Comparison of ENCODE assay signal across 1 cellular context in genomic region chr18:25111382-25112070, GRCh38.
TF ChIP-seq lines count a peak whose summit lies in the region.

No MANE protein-coding gene starts in this region.

TF ChIP-seq in IMR-90, 13 proteins besides CTCF, POLR2A, EP300 and RAD21:
- no peak for TF ChIP-seq FOS (IDR thresholded peaks at IDR 0.05; ENCODE audit: low read depth, low read length)
- no peak for TF ChIP-seq ELK1 (IDR thresholded peaks at IDR 0.05; ENCODE audit: borderline replicate concordance, low read depth, low read length)
- TF ChIP-seq MXI1 (IDR thresholded peaks at IDR 0.05; ENCODE audit: borderline replicate concordance, low read depth, low read length): no peak
- TF ChIP-seq NFE2L2 (IDR thresholded peaks at IDR 0.05; ENCODE audit: low read depth, low read length): no peak
- TF ChIP-seq RFX5 (IDR thresholded peaks at IDR 0.05; ENCODE audit: low read depth, low read length): no peak
- TF ChIP-seq BHLHE40 (IDR thresholded peaks at IDR 0.05; ENCODE audit: low read depth, low read length): no peak
- no peak for TF ChIP-seq CEBPB (IDR thresholded peaks at IDR 0.05; ENCODE audit: low read depth, low read length)
- TF ChIP-seq USF2 (IDR thresholded peaks at IDR 0.05; ENCODE audit: low read depth, low read length): no peak
- TF ChIP-seq SMC3 (IDR thresholded peaks at IDR 0.05; ENCODE audit: low read depth, low read length): no peak
